In the genomic region with DNA sequence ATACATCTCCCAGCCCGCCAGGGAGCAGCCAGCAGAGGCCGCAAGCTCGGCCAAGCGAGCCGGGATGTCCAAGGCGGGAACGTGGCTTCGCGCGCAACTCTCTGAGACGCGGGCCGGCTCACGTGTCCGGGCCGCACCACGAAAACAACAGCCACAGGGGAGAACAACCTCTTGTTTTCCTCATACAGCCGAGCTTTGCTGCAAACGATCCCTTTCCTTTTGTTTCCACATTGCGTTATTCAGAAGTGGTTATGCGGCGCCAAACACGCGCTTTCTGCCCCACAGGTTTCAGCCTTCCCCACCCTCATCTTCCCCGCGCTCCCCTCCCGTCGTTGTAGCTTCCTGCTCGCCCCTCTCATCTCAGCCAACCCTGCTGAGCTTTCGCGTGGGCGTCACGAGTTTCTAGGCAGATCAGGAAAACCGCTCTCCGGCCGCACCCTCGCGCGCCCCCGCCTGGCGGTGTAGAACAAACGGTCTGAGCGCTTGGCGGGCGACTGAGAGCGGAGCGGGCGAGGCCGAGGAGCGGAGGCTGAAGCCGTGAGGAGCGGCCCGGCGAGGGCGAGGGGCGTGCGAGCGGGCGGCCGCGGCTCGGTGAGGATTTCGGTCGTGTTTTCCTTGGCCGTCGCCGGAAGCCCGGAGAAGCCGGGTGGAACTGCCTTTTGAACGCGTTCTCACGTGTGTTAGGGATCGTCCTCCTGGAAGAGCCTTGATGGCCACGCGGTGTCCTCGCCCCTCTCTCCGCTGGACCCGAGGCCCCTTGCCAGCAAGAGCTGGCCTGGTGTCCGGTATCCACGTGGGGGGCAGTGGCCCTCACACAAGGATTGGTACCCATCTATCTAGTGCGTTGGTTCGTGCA, we compare ENCODE assay signal across 1 cellular context.
A peak's percentile ranks its signal among the peaks of the same experiment; 100 is the strongest.
TF ChIP-seq lines count a peak whose summit lies in the region.

No MANE protein-coding gene starts in this region.

TF ChIP-seq in K562, 482 proteins besides CTCF, POLR2A, EP300 and RAD21 (continued from another document and continues in another):
- TF ChIP-seq RBFOX2 (IDR thresholded peaks at IDR 0.05; ENCODE audit: low read depth, low read length) = peak; percentile 96
- TF ChIP-seq RUNX1 (IDR thresholded peaks at IDR 0.05; ENCODE audit: low read depth) = peak; percentile 34; the same call in 1 of the 2 replicates
- TF ChIP-seq E2F3 (CRISPR knock-in tag; IDR thresholded peaks at IDR 0.05) = peak; percentile 97
- no peak for TF ChIP-seq THRB (CRISPR knock-in tag; conservative IDR thresholded peaks at IDR 0.05)
- peak; percentile 7; the same call in 1 of the 2 replicates for TF ChIP-seq DPF2 (IDR thresholded peaks at IDR 0.05)
- no peak for TF ChIP-seq ZNF280A (IDR thresholded peaks at IDR 0.05; ENCODE audit: low read depth, partially characterized antibody)
- no peak for TF ChIP-seq ZBTB1 (CRISPR knock-in tag; IDR thresholded peaks at IDR 0.05; ENCODE audit: borderline replicate concordance, low read depth)
- TF ChIP-seq CBX3 (IDR thresholded peaks at IDR 0.05; ENCODE audit: borderline replicate concordance in 1 of 2, low read length in 2 of 2) = peak in 1 of 2 experiments; percentile 94; a peak in 2 of 3 replicates
- TF ChIP-seq, protein P1, sequence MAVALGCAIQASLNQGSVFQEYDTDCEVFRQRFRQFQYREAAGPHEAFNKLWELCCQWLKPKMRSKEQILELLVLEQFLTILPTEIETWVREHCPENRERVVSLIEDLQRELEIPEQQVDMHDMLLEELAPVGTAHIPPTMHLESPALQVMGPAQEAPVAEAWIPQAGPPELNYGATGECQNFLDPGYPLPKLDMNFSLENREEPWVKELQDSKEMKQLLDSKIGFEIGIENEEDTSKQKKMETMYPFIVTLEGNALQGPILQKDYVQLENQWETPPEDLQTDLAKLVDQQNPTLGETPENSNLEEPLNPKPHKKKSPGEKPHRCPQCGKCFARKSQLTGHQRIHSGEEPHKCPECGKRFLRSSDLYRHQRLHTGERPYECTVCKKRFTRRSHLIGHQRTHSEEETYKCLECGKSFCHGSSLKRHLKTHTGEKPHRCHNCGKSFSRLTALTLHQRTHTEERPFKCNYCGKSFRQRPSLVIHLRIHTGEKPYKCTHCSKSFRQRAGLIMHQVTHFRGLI (CRISPR knock-in tag; IDR thresholded peaks at IDR 0.05) = 0 out of 2 replicates have a peak, but pooled peaks have one; percentile 72
- TF ChIP-seq ZBTB26 (CRISPR knock-in tag; IDR thresholded peaks at IDR 0.05) = no peak; the same call in 1 of the 2 replicates
- TF ChIP-seq E2F1 (CRISPR knock-in tag; IDR thresholded peaks at IDR 0.05) = peak; percentile 99
- no peak for TF ChIP-seq NFE2 (IDR thresholded peaks at IDR 0.05; ENCODE audit: low read depth)
- 0 out of 2 replicates have a peak, but pooled peaks have one; percentile 1 for TF ChIP-seq MAFK (IDR thresholded peaks at IDR 0.05; ENCODE audit: low read length)
- TF ChIP-seq PTRF (tag; IDR thresholded peaks at IDR 0.05) = no peak
- no peak for TF ChIP-seq HBP1 (CRISPR knock-in tag; IDR thresholded peaks at IDR 0.05)
- TF ChIP-seq KLF10 (CRISPR knock-in tag; IDR thresholded peaks at IDR 0.05) = no peak
- TF ChIP-seq YBX1 (IDR thresholded peaks at IDR 0.05) = no peak
- peak; percentile 78 for TF ChIP-seq MYC (IDR thresholded peaks at IDR 0.05; ENCODE audit: low read depth, low read length)
- peak; percentile 92; the same call in 1 of the 2 replicates for TF ChIP-seq MYC (CRISPR knock-in tag; IDR thresholded peaks at IDR 0.05; ENCODE audit: borderline replicate concordance, low read depth)
- TF ChIP-seq NFRKB (IDR thresholded peaks at IDR 0.05; ENCODE audit: low read depth) = peak; percentile 75
- TF ChIP-seq ZBTB33 (CRISPR knock-in tag; IDR thresholded peaks at IDR 0.05) = peak; percentile 89
- no peak for TF ChIP-seq RFX1 (IDR thresholded peaks at IDR 0.05)
- 0 out of 2 replicates have a peak, but pooled peaks have one; percentile 26 for TF ChIP-seq RFX7 (CRISPR knock-in tag; IDR thresholded peaks at IDR 0.05)
- 0 out of 2 replicates have a peak, but pooled peaks have one; percentile 12 for TF ChIP-seq NFXL1 (CRISPR knock-in tag; IDR thresholded peaks at IDR 0.05)
- peak; percentile 100 for TF ChIP-seq L3MBTL2 (IDR thresholded peaks at IDR 0.05)
- TF ChIP-seq HDGF (IDR thresholded peaks at IDR 0.05) = no peak
- peak; percentile 92 for TF ChIP-seq TCF15 (CRISPR knock-in tag; IDR thresholded peaks at IDR 0.05)
- TF ChIP-seq, protein P2, sequence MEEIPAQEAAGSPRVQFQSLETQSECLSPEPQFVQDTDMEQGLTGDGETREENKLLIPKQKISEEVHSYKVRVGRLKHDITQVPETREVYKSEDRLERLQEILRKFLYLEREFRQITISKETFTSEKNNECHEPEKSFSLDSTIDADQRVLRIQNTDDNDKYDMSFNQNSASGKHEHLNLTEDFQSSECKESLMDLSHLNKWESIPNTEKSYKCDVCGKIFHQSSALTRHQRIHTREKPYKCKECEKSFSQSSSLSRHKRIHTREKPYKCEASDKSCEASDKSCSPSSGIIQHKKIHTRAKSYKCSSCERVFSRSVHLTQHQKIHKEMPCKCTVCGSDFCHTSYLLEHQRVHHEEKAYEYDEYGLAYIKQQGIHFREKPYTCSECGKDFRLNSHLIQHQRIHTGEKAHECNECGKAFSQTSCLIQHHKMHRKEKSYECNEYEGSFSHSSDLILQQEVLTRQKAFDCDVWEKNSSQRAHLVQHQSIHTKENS (CRISPR knock-in tag; IDR thresholded peaks at IDR 0.05) = no peak
- TF ChIP-seq HOMEZ (CRISPR knock-in tag; IDR thresholded peaks at IDR 0.05) = 0 out of 2 replicates have a peak, but pooled peaks have one; percentile 77
- peak; percentile 53; the same call in 1 of the 2 replicates for TF ChIP-seq MXI1 (IDR thresholded peaks at IDR 0.05; ENCODE audit: low read depth, low read length)
- TF ChIP-seq, protein P3, sequence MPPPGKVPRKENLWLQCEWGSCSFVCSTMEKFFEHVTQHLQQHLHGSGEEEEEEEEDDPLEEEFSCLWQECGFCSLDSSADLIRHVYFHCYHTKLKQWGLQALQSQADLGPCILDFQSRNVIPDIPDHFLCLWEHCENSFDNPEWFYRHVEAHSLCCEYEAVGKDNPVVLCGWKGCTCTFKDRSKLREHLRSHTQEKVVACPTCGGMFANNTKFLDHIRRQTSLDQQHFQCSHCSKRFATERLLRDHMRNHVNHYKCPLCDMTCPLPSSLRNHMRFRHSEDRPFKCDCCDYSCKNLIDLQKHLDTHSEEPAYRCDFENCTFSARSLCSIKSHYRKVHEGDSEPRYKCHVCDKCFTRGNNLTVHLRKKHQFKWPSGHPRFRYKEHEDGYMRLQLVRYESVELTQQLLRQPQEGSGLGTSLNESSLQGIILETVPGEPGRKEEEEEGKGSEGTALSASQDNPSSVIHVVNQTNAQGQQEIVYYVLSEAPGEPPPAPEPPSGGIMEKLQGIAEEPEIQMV (tag; conservative IDR thresholded peaks at IDR 0.05; ENCODE audit: low read depth) = no peak; the same call in 1 of the 2 replicates
- peak; percentile 84 for TF ChIP-seq EGR1 (conservative IDR thresholded peaks at IDR 0.05)
- peak in 1 of 2 experiments; percentile 56; a peak in 1 of 4 replicates for TF ChIP-seq RCOR1 (IDR thresholded peaks at IDR 0.05; ENCODE audit: borderline replicate concordance in 1 of 2, low read depth in 2 of 2, low read length in 2 of 2)
- TF ChIP-seq RBM14 (IDR thresholded peaks at IDR 0.05; ENCODE audit: borderline replicate concordance, insufficient read depth, low read depth, low read length) = no peak
- no peak for TF ChIP-seq FOXA1 (IDR thresholded peaks at IDR 0.05; ENCODE audit: borderline replicate concordance)
- peak; percentile 97 for TF ChIP-seq RNF2 (IDR thresholded peaks at IDR 0.05)
- TF ChIP-seq CTBP1 (IDR thresholded peaks at IDR 0.05; ENCODE audit: borderline replicate concordance) = peak; percentile 76; the same call in 1 of the 2 replicates
- TF ChIP-seq, protein P4, sequence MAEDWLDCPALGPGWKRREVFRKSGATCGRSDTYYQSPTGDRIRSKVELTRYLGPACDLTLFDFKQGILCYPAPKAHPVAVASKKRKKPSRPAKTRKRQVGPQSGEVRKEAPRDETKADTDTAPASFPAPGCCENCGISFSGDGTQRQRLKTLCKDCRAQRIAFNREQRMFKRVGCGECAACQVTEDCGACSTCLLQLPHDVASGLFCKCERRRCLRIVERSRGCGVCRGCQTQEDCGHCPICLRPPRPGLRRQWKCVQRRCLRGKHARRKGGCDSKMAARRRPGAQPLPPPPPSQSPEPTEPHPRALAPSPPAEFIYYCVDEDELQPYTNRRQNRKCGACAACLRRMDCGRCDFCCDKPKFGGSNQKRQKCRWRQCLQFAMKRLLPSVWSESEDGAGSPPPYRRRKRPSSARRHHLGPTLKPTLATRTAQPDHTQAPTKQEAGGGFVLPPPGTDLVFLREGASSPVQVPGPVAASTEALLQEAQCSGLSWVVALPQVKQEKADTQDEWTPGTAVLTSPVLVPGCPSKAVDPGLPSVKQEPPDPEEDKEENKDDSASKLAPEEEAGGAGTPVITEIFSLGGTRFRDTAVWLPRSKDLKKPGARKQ (CRISPR knock-in tag; IDR thresholded peaks at IDR 0.05) = no peak
- TF ChIP-seq SIN3A (IDR thresholded peaks at IDR 0.05; ENCODE audit: borderline replicate concordance in 2 of 2, control insufficient read depth in 1 of 2, low read depth in 2 of 2, low read length in 2 of 2) = no peak
